8 cellular contexts compared by ENCODE assay signal in the genomic region with DNA sequence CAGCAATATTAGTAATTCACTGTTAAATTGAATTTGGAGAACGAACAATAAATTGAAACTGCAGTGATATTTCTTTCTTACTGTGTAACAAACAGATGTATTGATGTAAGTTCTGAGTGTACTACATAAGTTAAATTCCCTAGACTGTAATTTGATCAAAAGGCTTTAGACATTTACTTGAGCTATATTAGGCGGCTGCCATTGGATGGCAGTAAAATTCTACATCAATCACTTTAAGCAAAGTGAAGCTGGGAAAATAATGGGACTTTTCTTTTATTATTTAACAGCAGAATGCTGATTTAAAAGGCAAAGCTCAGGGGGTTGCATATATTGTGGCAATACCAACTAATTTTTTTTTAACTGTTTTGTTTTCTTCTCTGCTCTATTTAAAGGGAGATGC.
DNase-seq lines count a peak whose midpoint lies in the region; ATAC-seq and TF ChIP-seq lines count a peak whose summit lies in the region.

No MANE protein-coding gene starts in this region.

- H3K4me1 ChIP-seq in body of pancreas = no peaks in the 10 kb centered on the region
- no peaks in the 10 kb centered on the region for H3K4me1 ChIP-seq in mesendoderm (ENCODE audit: control insufficient read depth, low read depth, low read length)
- no peaks in the 10 kb centered on the region for H3K4me1 ChIP-seq in gastrocnemius medialis

- H3K79me2 ChIP-seq in mesendoderm (ENCODE audit: control insufficient read depth, insufficient read depth, low read length) = no peaks in the 10 kb centered on the region

- H3K27ac Mint-ChIP-seq in activated T-cell treated with anti-CD3 and anti-CD28 coated beads, Interleukin-2, amount 50 U/mL, for 72 hours = no peak overlapping the region

- DNase-seq in Daoy (ENCODE audit: low read depth) (peak; percentile 1), NCI-H1105 treated with DMSO at 0.1 percent for 48 hours (lab: John Stamatoyannopoulos, UW) (peak; percentile 73), body of pancreas (no peak), mesendoderm (peak; percentile 50), gastrocnemius medialis (no peak), NCI-H187 (lab: John Stamatoyannopoulos, UW) (no peak)
- no peak for DNase-seq in activated T-cell treated with anti-CD3 and anti-CD28 coated beads, Interleukin-2, amount 50 U/mL, for 72 hours

- H3K79me1 ChIP-seq in mesendoderm (ENCODE audit: low read length) = no peaks in the 10 kb centered on the region

- no peak for ATAC-seq in body of pancreas
- no peak for ATAC-seq in HG03097 (IDR thresholded peaks at IDR 0.05; ENCODE audit: low FRiP score, unreplicated experiment)
- no peak for ATAC-seq in gastrocnemius medialis
- no peak for ATAC-seq in activated T-cell treated with anti-CD3 and anti-CD28 coated beads, Interleukin-2, amount 50 U/mL, for 72 hours (replicated peaks in 1 of 2)

- in situ Hi-C loops in gastrocnemius medialis (cut with MboI; ENCODE audit: low sequenced_read_pairs in 4 of 4) = loop anchor here in 1 of 4 donors (25.0 kb wide), 1 partner anchor 370 kb away; no protein-coding TSS in a partner anchor

- H3K36me3 ChIP-seq in body of pancreas (replicated peaks in 1 of 2; ENCODE audit: insufficient read depth in 1 of 2, low read depth in 2 of 2) (no peaks in the 10 kb centered on the region), mesendoderm (ENCODE audit: control insufficient read depth, insufficient read depth, low read length) (no peaks in the 10 kb centered on the region), gastrocnemius medialis (no peaks in the 10 kb centered on the region)

- no peak overlapping the region for H3K56ac ChIP-seq in mesendoderm (ENCODE audit: low read length)

- no peak overlapping the region for H3K4me2 ChIP-seq in mesendoderm (ENCODE audit: low read length)

- H3K4me3 Mint-ChIP-seq in activated T-cell treated with anti-CD3 and anti-CD28 coated beads, Interleukin-2, amount 50 U/mL, for 72 hours = no peak overlapping the region

- no peak overlapping the region for H2BK120ac ChIP-seq in mesendoderm (ENCODE audit: low read depth, low read length)

- H3K9me3 ChIP-seq in body of pancreas = no peaks in the 10 kb centered on the region
- H3K9me3 ChIP-seq in gastrocnemius medialis = no peaks in the 10 kb centered on the region

- H3K27ac ChIP-seq in body of pancreas (no peak overlapping the region), mesendoderm (ENCODE audit: low read depth, low read length) (no peak overlapping the region), gastrocnemius medialis (no peak overlapping the region)

- no peak for TF ChIP-seq POLR2A in body of pancreas (IDR thresholded peaks at IDR 0.05)
- TF ChIP-seq POLR2A in gastrocnemius medialis (IDR thresholded peaks at IDR 0.05) = no peak

- TF ChIP-seq CTCF in body of pancreas (IDR thresholded peaks at IDR 0.05) (peak in 4 of 7 experiments; percentile 26 to 43 (median 30)), gastrocnemius medialis (IDR thresholded peaks at IDR 0.05 in 4 of 5, conservative IDR thresholded peaks at IDR 0.05 in 1 of 5) (peak in 2 of 5 experiments; percentile 33 to 41)

- no peak overlapping the region for H4K5ac ChIP-seq in mesendoderm (ENCODE audit: low read length)

- no peak overlapping the region for H2BK5ac ChIP-seq in mesendoderm (ENCODE audit: low read length)

- H3K9me3 Mint-ChIP-seq in activated T-cell treated with anti-CD3 and anti-CD28 coated beads, Interleukin-2, amount 50 U/mL, for 72 hours = peaks cover 0 to 3% of the 10 kb centered on the region in 2 donors

- H2AK5ac ChIP-seq in mesendoderm (ENCODE audit: low read length) = no peak overlapping the region

- H3K36me3 Mint-ChIP-seq in activated T-cell treated with anti-CD3 and anti-CD28 coated beads, Interleukin-2, amount 50 U/mL, for 72 hours (ENCODE audit: insufficient read depth in 2 of 2) = no peaks in the 10 kb centered on the region

- H2BK15ac ChIP-seq in mesendoderm (replicated peaks; ENCODE audit: low read depth) = no peak overlapping the region

- H3K27me3 ChIP-seq in body of pancreas (no peaks in the 10 kb centered on the region), mesendoderm (ENCODE audit: insufficient read depth, low read length, poor library complexity) (no peaks in the 10 kb centered on the region), gastrocnemius medialis (no peaks in the 10 kb centered on the region)

- WGBS in body of pancreas, 2 donors = 33 to 35% methylated on average over 2 of the region's 2 CpGs
- no CpG with 5 or more reads among the region's 2 CpGs for WGBS in mesendoderm (ENCODE audit: extremely low coverage, insufficient coverage, low lambda C conversion rate)

- H3K23ac ChIP-seq in mesendoderm (ENCODE audit: low read length) = no peak overlapping the region

- H3K4me1 Mint-ChIP-seq in activated T-cell treated with anti-CD3 and anti-CD28 coated beads, Interleukin-2, amount 50 U/mL, for 72 hours (ENCODE audit: low read depth) = no peaks in the 10 kb centered on the region

- no peak overlapping the region for H3K18ac ChIP-seq in mesendoderm (ENCODE audit: low read length)

- no peak overlapping the region for H3K4ac ChIP-seq in mesendoderm (ENCODE audit: low read depth, low read length)

- H4K8ac ChIP-seq in mesendoderm (ENCODE audit: low read depth, low read length) = no peak overlapping the region

- no peak overlapping the region for H3K9ac ChIP-seq in mesendoderm (ENCODE audit: low read length)

- no peaks in the 10 kb centered on the region for H3K27me3 Mint-ChIP-seq in activated T-cell treated with anti-CD3 and anti-CD28 coated beads, Interleukin-2, amount 50 U/mL, for 72 hours (ENCODE audit: low read depth)

- intact Hi-C loops in body of pancreas (cut with DNase I) = no loop called here
- intact Hi-C loops in gastrocnemius medialis (cut with DNase I; ENCODE audit: low total_unique reads) = loop anchor here (5.0 kb wide), 1 partner anchor 375 kb away; no protein-coding TSS in a partner anchor

- no peak overlapping the region for H3K4me3 ChIP-seq in body of pancreas
- no peak overlapping the region for H3K4me3 ChIP-seq in mesendoderm (ENCODE audit: low read length)
- H3K4me3 ChIP-seq in gastrocnemius medialis = no peak overlapping the region

Comparison
In these comparisons a context has a peak if more than half of its experiments do, and no peak if none do; other contexts are left out.
1. DNase-seq: peak in Daoy (single experiment), NCI-H1105 treated with DMSO at 0.1 percent for 48 hours (single experiment) and mesendoderm (single experiment); none in body of pancreas (0 of 4), gastrocnemius medialis (0 of 2), activated T-cell treated with anti-CD3 and anti-CD28 coated beads, Interleukin-2, amount 50 U/mL, for 72 hours (0 of 2) and NCI-H187 (0 of 2).